In genomic region chr6:139133272-139133671, GRCh38 we compare ENCODE assay signal across 9 cellular contexts. TPM values are rescaled to one million over a fixed set of nuclear protein-coding genes. Genes with fewer than 3 reads are reported as not detected.
DNase-seq lines count a peak whose midpoint lies in the region; ATAC-seq and TF ChIP-seq lines count a peak whose summit lies in the region.
"Had no signal": no experiment of that assay in that cellular context is flagged by ENCODE, and none has a peak within 500 bp of the region (broad histone marks: within the 10 kb centered on the region; RNA-seq: fewer than 3 reads in every experiment).

No MANE protein-coding gene starts in this region.

- H3K9me3 Mint-ChIP-seq in stimulated activated naive CD8-positive, alpha-beta T cell treated with anti-CD3 and anti-CD28 coated beads, Interleukin-15, Interleukin-2, amounts not matched to agents 100 ng/mL and 50 ng/mL, for 24 hours, result no peaks in the 10 kb centered on the region
- H3K9me3 Mint-ChIP-seq in activated T-helper 1 cell treated with anti-CD3 and anti-CD28 coated beads, Interleukin-12 subunit alpha, Interleukin-12 subunit beta, Interleukin-2, Interleukin-4 antibody, amounts not matched to agents 30 ng/mL and 10 ng/mL and 1 ng/mL, durations not matched to agents 14 hours and 24 hours and 36 hours, result no peaks in the 10 kb centered on the region
- H3K9me3 Mint-ChIP-seq in H9, result no peaks in the 10 kb centered on the region

- H3K27ac ChIP-seq in muscle layer of colon (ENCODE audit: low read depth, low read length) (peak overlapping the region; percentile 58), H9 (ENCODE audit: insufficient read length, low read depth, low read length) (no peak overlapping the region)

- no peak overlapping the region for H2BK15ac ChIP-seq in H9 (ENCODE audit: low read depth, low read length)

- H3K4ac ChIP-seq in H9 (ENCODE audit: low read depth, low read length), result no peak overlapping the region

- no peak overlapping the region for H3K18ac ChIP-seq in H9 (ENCODE audit: insufficient read length, low read depth, low read length)

- no peak overlapping the region for H3K56ac ChIP-seq in H9 (ENCODE audit: insufficient read length, low read depth, low read length)

- no peaks in the 10 kb centered on the region for H3K27me3 Mint-ChIP-seq in stimulated activated naive CD8-positive, alpha-beta T cell treated with anti-CD3 and anti-CD28 coated beads, Interleukin-15, Interleukin-2, amounts not matched to agents 100 ng/mL and 50 ng/mL, for 24 hours
- H3K27me3 Mint-ChIP-seq in activated T-helper 1 cell treated with anti-CD3 and anti-CD28 coated beads, Interleukin-12 subunit alpha, Interleukin-12 subunit beta, Interleukin-2, Interleukin-4 antibody, amounts not matched to agents 30 ng/mL and 10 ng/mL and 1 ng/mL, durations not matched to agents 14 hours and 24 hours and 36 hours (ENCODE audit: insufficient read depth), result no peaks in the 10 kb centered on the region
- H3K27me3 Mint-ChIP-seq in H9 (ENCODE audit: low read depth), result peaks cover 3% of the 10 kb centered on the region

- H3T11ph ChIP-seq in H9 (ENCODE audit: low read length), result no peak overlapping the region

- TF ChIP-seq CTCF in H9 (conservative IDR thresholded peaks at IDR 0.05), result no peak

- no peak overlapping the region for H2BK12ac ChIP-seq in H9 (ENCODE audit: insufficient read length, low read depth, low read length)

- no peak overlapping the region for H3K27ac Mint-ChIP-seq in stimulated activated naive CD8-positive, alpha-beta T cell treated with anti-CD3 and anti-CD28 coated beads, Interleukin-15, Interleukin-2, amounts not matched to agents 100 ng/mL and 50 ng/mL, for 24 hours
- H3K27ac Mint-ChIP-seq in activated T-helper 1 cell treated with anti-CD3 and anti-CD28 coated beads, Interleukin-12 subunit alpha, Interleukin-12 subunit beta, Interleukin-2, Interleukin-4 antibody, amounts not matched to agents 30 ng/mL and 10 ng/mL and 1 ng/mL, durations not matched to agents 14 hours and 24 hours and 36 hours, result peak overlapping the region; percentile 79
- no peak overlapping the region for H3K27ac Mint-ChIP-seq in H9

- DNase-seq in stimulated activated naive CD8-positive, alpha-beta T cell treated with anti-CD3 and anti-CD28 coated beads, Interleukin-15, Interleukin-2, amounts not matched to agents 100 U/mL and 50 U/mL, for 24 hours, result no peak
- no peak for DNase-seq in activated T-helper 1 cell treated with anti-CD3 and anti-CD28 coated beads, Interleukin-12 subunit alpha, Interleukin-12 subunit beta, Interleukin-2, Interleukin-4 antibody, amounts not matched to agents 30 ng/mL and 10 ng/mL and 1 ng/mL, durations not matched to agents 14 hours and 24 hours and 36 hours (ENCODE audit: low spot score)
- DNase-seq in H9, result no peak
- no peak for DNase-seq in DMS114 treated with DMSO at 0.1 percent for 48 hours (lab: John Stamatoyannopoulos, UW; ENCODE audit: unreplicated experiment)
- no peak for DNase-seq in medulla oblongata (ENCODE audit: extremely low spot score)
- DNase-seq: small intestine had no signal

- H3K9me3 ChIP-seq in muscle layer of colon (ENCODE audit: low read length) (no peaks in the 10 kb centered on the region), H9 (ENCODE audit: control insufficient read depth, low read depth, low read length) (no peaks in the 10 kb centered on the region)

- no peaks in the 10 kb centered on the region for H3K27me3 ChIP-seq in muscle layer of colon (ENCODE audit: control insufficient read depth in 1 of 2, insufficient read depth in 2 of 2, low read length in 2 of 2)
- H3K27me3 ChIP-seq in H9 (ENCODE audit: insufficient read depth, low read length), result no peaks in the 10 kb centered on the region

- H2BK20ac ChIP-seq in H9 (ENCODE audit: low read depth, low read length, poor library complexity, severe bottlenecking), result no peak overlapping the region

- H2BK120ac ChIP-seq in H9 (ENCODE audit: low read depth, low read length, poor library complexity, severe bottlenecking), result no peak overlapping the region

- no peaks in the 10 kb centered on the region for H4K20me1 ChIP-seq in H9 (ENCODE audit: control insufficient read depth, insufficient read depth, insufficient read length)

- peaks cover 17% of the 10 kb centered on the region for H3K36me3 Mint-ChIP-seq in stimulated activated naive CD8-positive, alpha-beta T cell treated with anti-CD3 and anti-CD28 coated beads, Interleukin-15, Interleukin-2, amounts not matched to agents 100 ng/mL and 50 ng/mL, for 24 hours (ENCODE audit: low read depth)
- H3K36me3 Mint-ChIP-seq in activated T-helper 1 cell treated with anti-CD3 and anti-CD28 coated beads, Interleukin-12 subunit alpha, Interleukin-12 subunit beta, Interleukin-2, Interleukin-4 antibody, amounts not matched to agents 30 ng/mL and 10 ng/mL and 1 ng/mL, durations not matched to agents 14 hours and 24 hours and 36 hours (ENCODE audit: low read depth), result peaks cover 19% of the 10 kb centered on the region
- peaks cover 0 to 9% (median 2%) of the 10 kb centered on the region in 3 experiments; a peak in 4 of 7 replicates for H3K36me3 Mint-ChIP-seq in H9 (ENCODE audit: insufficient read depth in 1 of 3, low read depth in 3 of 3)

- H4K8ac ChIP-seq in H9 (replicated peaks; ENCODE audit: insufficient read length, low read depth, low read length), result no peak overlapping the region

- H3K23me2 ChIP-seq in H9 (ENCODE audit: insufficient read length, low read depth, low read length, poor library complexity, severe bottlenecking), result peaks cover 5% of the 10 kb centered on the region

- no peak overlapping the region for H2AFZ ChIP-seq in H9 (ENCODE audit: low read length)

- intact Hi-C loops in activated T-helper 1 cell treated with anti-CD3 and anti-CD28 coated beads, Interleukin-12 subunit alpha, Interleukin-12 subunit beta, Interleukin-2, Interleukin-4 antibody, amounts not matched to agents 30 ng/mL and 10 ng/mL and 1 ng/mL, durations not matched to agents 14 hours and 24 hours and 36 hours (cut with micrococcal nuclease), result no loop called here

- no peak overlapping the region for H4K5ac ChIP-seq in H9 (ENCODE audit: insufficient read length, low read depth, low read length)

- H3K4me1 ChIP-seq in muscle layer of colon (ENCODE audit: insufficient read depth, low read length), result peaks cover 21% of the 10 kb centered on the region
- no peaks in the 10 kb centered on the region for H3K4me1 ChIP-seq in H9 (ENCODE audit: insufficient read depth, low read length)

- no peak for ATAC-seq in stimulated activated naive CD8-positive, alpha-beta T cell treated with anti-CD3 and anti-CD28 coated beads, Interleukin-15, Interleukin-2, amounts not matched to agents 100 U/mL and 50 U/mL, for 24 hours
- no peak for ATAC-seq in HG02759 (IDR thresholded peaks at IDR 0.05; ENCODE audit: unreplicated experiment)

- peaks cover 70% of the 10 kb centered on the region for H3K4me1 Mint-ChIP-seq in stimulated activated naive CD8-positive, alpha-beta T cell treated with anti-CD3 and anti-CD28 coated beads, Interleukin-15, Interleukin-2, amounts not matched to agents 100 ng/mL and 50 ng/mL, for 24 hours (ENCODE audit: low read depth)
- peaks cover 61% of the 10 kb centered on the region for H3K4me1 Mint-ChIP-seq in activated T-helper 1 cell treated with anti-CD3 and anti-CD28 coated beads, Interleukin-12 subunit alpha, Interleukin-12 subunit beta, Interleukin-2, Interleukin-4 antibody, amounts not matched to agents 30 ng/mL and 10 ng/mL and 1 ng/mL, durations not matched to agents 14 hours and 24 hours and 36 hours (ENCODE audit: low read depth)
- H3K4me1 Mint-ChIP-seq in H9, result peaks cover 18 to 19% of the 10 kb centered on the region in 2 experiments

- no peak overlapping the region for H2BK5ac ChIP-seq in H9 (ENCODE audit: insufficient read length, low read length)

- H3K9ac ChIP-seq in muscle layer of colon (ENCODE audit: low read length) (no peak overlapping the region), H9 (ENCODE audit: extremely low read depth, insufficient read length, low read length) (no peak overlapping the region)

- H3K4me3 ChIP-seq in muscle layer of colon (ENCODE audit: low read depth in 1 of 2, low read length in 2 of 2), result peak overlapping the region in 1 of 2 donors; percentile 11

- no peaks in the 10 kb centered on the region for H3K36me3 ChIP-seq in muscle layer of colon (ENCODE audit: insufficient read depth, low read length)

- H2AK5ac ChIP-seq in H9 (ENCODE audit: insufficient read length, low read length), result no peak overlapping the region

- H3K4me3 Mint-ChIP-seq in stimulated activated naive CD8-positive, alpha-beta T cell treated with anti-CD3 and anti-CD28 coated beads, Interleukin-15, Interleukin-2, amounts not matched to agents 100 ng/mL and 50 ng/mL, for 24 hours, result peak overlapping the region; percentile 8
- H3K4me3 Mint-ChIP-seq in activated T-helper 1 cell treated with anti-CD3 and anti-CD28 coated beads, Interleukin-12 subunit alpha, Interleukin-12 subunit beta, Interleukin-2, Interleukin-4 antibody, amounts not matched to agents 30 ng/mL and 10 ng/mL and 1 ng/mL, durations not matched to agents 14 hours and 24 hours and 36 hours, result peak overlapping the region; percentile 45
- no peak overlapping the region for H3K4me3 Mint-ChIP-seq in H9

- no peak overlapping the region for H4K91ac ChIP-seq in H9 (ENCODE audit: insufficient read length, low read depth, low read length)

- H3K79me2 ChIP-seq in H9 (ENCODE audit: insufficient read depth, low read length), result no peaks in the 10 kb centered on the region

- no CpG with 5 or more reads among the region's 8 CpGs for WGBS in H9 (ENCODE audit: extremely low coverage, insufficient read length, low lambda C conversion rate)

- no peak overlapping the region for H3K4me2 ChIP-seq in H9 (ENCODE audit: insufficient read depth, insufficient read length, low read length)

- H3K23ac ChIP-seq in H9 (ENCODE audit: insufficient read length, low read depth, low read length), result no peak overlapping the region

- no peaks in the 10 kb centered on the region for H3K79me1 ChIP-seq in H9 (ENCODE audit: insufficient read depth, low read depth, low read length, poor library complexity, severe bottlenecking)

- no peak overlapping the region for H3K14ac ChIP-seq in H9 (ENCODE audit: insufficient read depth, low read length)

RNA-seq across cellular contexts. Expression of gene HECA, which starts 1.6 kb away (rescaled TPM):
- total RNA-seq in activated T-helper 1 cell treated with anti-CD3 and anti-CD28 coated beads, Interleukin-12 subunit alpha, Interleukin-12 subunit beta, Interleukin-2, Interleukin-4 antibody, amounts not matched to agents 30 ng/mL and 10 ng/mL and 1 ng/mL, durations not matched to agents 14 hours and 24 hours and 36 hours, result 49.1 and 49.9 TPM in 2 replicates
- total RNA-seq in H9 (2021), result 4.8 and 5.0 TPM in 2 replicates

Comparison
In these comparisons a context has a peak if more than half of its experiments do, and no peak if none do; other contexts are left out.
1. H3K4me3 Mint-ChIP-seq: peak in stimulated activated naive CD8-positive, alpha-beta T cell treated with anti-CD3 and anti-CD28 coated beads, Interleukin-15, Interleukin-2, amounts not matched to agents 100 ng/mL and 50 ng/mL, for 24 hours (single experiment) and activated T-helper 1 cell treated with anti-CD3 and anti-CD28 coated beads, Interleukin-12 subunit alpha, Interleukin-12 subunit beta, Interleukin-2, Interleukin-4 antibody, amounts not matched to agents 30 ng/mL and 10 ng/mL and 1 ng/mL, durations not matched to agents 14 hours and 24 hours and 36 hours (single experiment); none in H9 (0 of 2).